In the genomic region with DNA sequence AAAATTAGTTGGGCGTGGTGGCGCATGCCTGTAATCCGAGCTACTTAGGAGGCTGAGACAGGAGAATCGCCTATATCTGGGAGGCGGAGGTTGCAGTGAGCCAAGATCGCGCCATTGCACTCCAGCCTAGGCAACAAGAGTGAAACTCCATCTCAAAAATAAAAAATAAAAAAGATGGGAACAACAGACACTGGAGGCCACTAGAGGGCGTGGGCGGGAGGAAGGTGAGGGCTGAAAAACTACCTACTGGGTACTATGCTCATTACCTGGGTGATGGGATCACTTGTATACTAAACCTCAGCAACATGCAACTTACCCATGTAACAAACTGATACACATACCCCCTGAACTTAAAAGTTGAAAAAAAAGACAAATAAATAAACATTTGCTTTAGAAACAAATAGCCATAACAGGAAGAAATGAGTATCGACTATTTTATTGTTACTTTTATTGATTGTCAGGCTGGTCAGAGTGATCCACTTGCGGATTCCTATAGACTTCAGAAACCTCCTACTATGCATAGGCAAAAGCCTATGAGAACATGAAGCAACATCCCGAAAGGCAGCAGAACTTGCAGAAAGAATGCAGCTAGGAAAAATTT, we compare ENCODE assay signal across 11 cellular contexts.
DNase-seq lines count a peak whose midpoint lies in the region; ATAC-seq, FAIRE-seq and TF ChIP-seq lines count a peak whose summit lies in the region.
"Had no signal": no experiment of that assay in that cellular context is flagged by ENCODE, and none has a peak within 500 bp of the region (broad histone marks: within the 10 kb centered on the region; RNA-seq: fewer than 3 reads in every experiment).

No MANE protein-coding gene starts in this region.

- H3K9me3 ChIP-seq in CD4-positive, alpha-beta memory T cell (ENCODE audit: control insufficient read depth in 1 of 2, low read length in 2 of 2) = no peaks in the 10 kb centered on the region
- H3K9me3 ChIP-seq: right atrium auricular region, tibial artery had no signal

- H3K4me1 Mint-ChIP-seq in CD4-positive, alpha-beta memory T cell = peaks cover 16 to 34% (median 19%) of the 10 kb centered on the region in 4 donors

- no peak overlapping the region for H3K4me3 Mint-ChIP-seq in CD4-positive, alpha-beta memory T cell

- H3K27me3 ChIP-seq in CD4-positive, alpha-beta memory T cell (ENCODE audit: insufficient read depth, low read length) = no peaks in the 10 kb centered on the region
- H3K27me3 ChIP-seq: right atrium auricular region, tibial artery had no signal

- POLR2A ChIA-PET in CD4-positive, alpha-beta memory T cell (lab: Charles Lee; ENCODE audit: partially characterized antibody) = no interaction called here

- DNase-seq in CD4-positive, alpha-beta memory T cell = peak in 4 of 5 donors; percentile 30 to 46 (median 44)
- no peak for DNase-seq in H54 (ENCODE audit: insufficient read length, low spot score)
- DNase-seq in activated CD4-positive, alpha-beta T cell treated with anti-CD3 and anti-CD28 coated beads for 48 hours = peak; percentile 33
- peak; percentile 36 for DNase-seq in kidney tubule cell (ENCODE audit: low spot score)
- DNase-seq in iPS-NIHi11 (ENCODE audit: low spot score) = no peak
- no peak for DNase-seq in GM19239 (ENCODE audit: insufficient read length, low spot score)
- DNase-seq in AG08395 (ENCODE audit: low spot score) = no peak
- DNase-seq: KG1, tibial artery had no signal

- ATAC-seq in GM18520 (IDR thresholded peaks at IDR 0.05; ENCODE audit: unreplicated experiment) = no peak

- peak; percentile 84 for FAIRE-seq in H54 (lab: Jason Lieb, UNC)
- no peak for FAIRE-seq in GM19239 (lab: Jason Lieb, UNC)

- H3K4me1 ChIP-seq in CD4-positive, alpha-beta memory T cell (ENCODE audit: insufficient read depth, low read length) = no peaks in the 10 kb centered on the region
- H3K4me1 ChIP-seq: right atrium auricular region, tibial artery had no signal

- peak overlapping the region in 1 of 7 donors; percentile 37 for H3K27ac Mint-ChIP-seq in CD4-positive, alpha-beta memory T cell

- TF ChIP-seq POLR2A in H54 (IDR thresholded peaks at IDR 0.05; ENCODE audit: low read depth, low read length) = no peak

- H3K9me3 Mint-ChIP-seq in CD4-positive, alpha-beta memory T cell = peaks cover 0 to 3% (median 0%) of the 10 kb centered on the region in 8 donors

- H3K27me3 Mint-ChIP-seq in CD4-positive, alpha-beta memory T cell = peaks cover 2 to 3% of the 10 kb centered on the region in 2 donors

- H3K36me3 ChIP-seq in CD4-positive, alpha-beta memory T cell (ENCODE audit: insufficient read depth, low read length) = no peaks in the 10 kb centered on the region
- H3K36me3 ChIP-seq: right atrium auricular region, tibial artery had no signal

- CTCF ChIA-PET in CD4-positive, alpha-beta memory T cell (lab: Charles Lee; ENCODE audit: partially characterized antibody) = interaction anchor here (0.9 to 2.1 kb wide), 12 partner anchors 10 to 241 kb away, joined by 3 to 14 read pairs (median 4); no protein-coding TSS in a partner anchor

- H3K4me3 ChIP-seq in CD4-positive, alpha-beta memory T cell (ENCODE audit: low read length in 2 of 2) = no peak overlapping the region
- H3K4me3 ChIP-seq: right atrium auricular region, tibial artery had no signal

- intact Hi-C loops in CD4-positive, alpha-beta memory T cell (cut with micrococcal nuclease) = loop anchor here (2.0 kb wide), 2 partner anchors 35 to 241 kb away; no protein-coding TSS in a partner anchor

- H3K36me3 Mint-ChIP-seq in CD4-positive, alpha-beta memory T cell = no peaks in the 10 kb centered on the region

- no peak overlapping the region for H3K27ac ChIP-seq in CD4-positive, alpha-beta memory T cell (ENCODE audit: low read depth, low read length)
- H3K27ac ChIP-seq: right atrium auricular region, tibial artery had no signal

Comparison
In these comparisons a context has a peak if more than half of its experiments do, and no peak if none do; other contexts are left out.
1. DNase-seq: peak in CD4-positive, alpha-beta memory T cell (4 of 5), activated CD4-positive, alpha-beta T cell treated with anti-CD3 and anti-CD28 coated beads for 48 hours (single experiment) and kidney tubule cell (single experiment); none in H54 (single experiment), iPS-NIHi11 (single experiment), GM19239 (single experiment) and AG08395 (single experiment).